ENCODE assay signal across 28 cellular contexts in genomic region chr6:70396163-70396562, GRCh38. TPM values are rescaled to one million over a fixed set of nuclear protein-coding genes. Genes with fewer than 3 reads are reported as not detected.
DNase-seq lines count a peak whose midpoint lies in the region; ATAC-seq, FAIRE-seq and TF ChIP-seq lines count a peak whose summit lies in the region.
"Had no signal": no experiment of that assay in that cellular context is flagged by ENCODE, and none has a peak within 500 bp of the region (broad histone marks: within the 10 kb centered on the region; RNA-seq: fewer than 3 reads in every experiment).

No MANE protein-coding gene starts in this region.

- H3K27me3 ChIP-seq in esophagus squamous epithelium (no peaks in the 10 kb centered on the region), small intestine (ENCODE audit: control insufficient read depth in 2 of 2, insufficient read depth in 2 of 2, low read length in 2 of 2) (peaks cover 0 to 2% of the 10 kb centered on the region in 2 donors), GM23338 (ENCODE audit: insufficient read depth) (no peaks in the 10 kb centered on the region)
- H3K27me3 ChIP-seq: BLaER1, testis had no signal

- no peak overlapping the region for H3K4me3 Mint-ChIP-seq in Calu3 (ENCODE audit: low read depth, unreplicated experiment)
- no peak overlapping the region for H3K4me3 Mint-ChIP-seq in stimulated activated effector memory CD8-positive, alpha-beta T cell treated with anti-CD3 and anti-CD28 coated beads, Interleukin-12 subunit alpha, Interleukin-12 subunit beta, amount 100 ng/mL, for 72 hours
- no peak overlapping the region for H3K4me3 Mint-ChIP-seq in stimulated activated naive B cell treated with anti-CD40 and anti-IgM and Interleukin-4, amounts not matched to agents 10 μg/mL and 1 μg/mL and 100 μg/mL, for 72 hours
- H3K4me3 Mint-ChIP-seq in GM23338, result no peak overlapping the region
- H3K4me3 Mint-ChIP-seq: activated naive CD4-positive, alpha-beta T cell treated with anti-CD3 and anti-CD28 coated beads, Interleukin-2, amount 10 ng/mL, durations not matched to agents 7 days and 5 days; activated T-helper 1 cell treated with anti-CD3 and anti-CD28 coated beads, Interleukin-12 subunit alpha, Interleukin-12 subunit beta, Interleukin-2, Interleukin-4 antibody, amounts not matched to agents 30 ng/mL and 10 ng/mL and 1 ng/mL, durations not matched to agents 14 hours and 24 hours and 36 hours; T-helper 17 cell had no signal

- H3K4me2 ChIP-seq in GM23338, result no peak overlapping the region

- peak overlapping the region; percentile 90 for H3K27ac Mint-ChIP-seq in Calu3 (ENCODE audit: unreplicated experiment)
- H3K27ac Mint-ChIP-seq in stimulated activated effector memory CD8-positive, alpha-beta T cell treated with anti-CD3 and anti-CD28 coated beads, Interleukin-12 subunit alpha, Interleukin-12 subunit beta, amount 100 ng/mL, for 72 hours, result no peak overlapping the region
- no peak overlapping the region for H3K27ac Mint-ChIP-seq in stimulated activated naive B cell treated with anti-CD40 and anti-IgM and Interleukin-4, amounts not matched to agents 10 μg/mL and 1 μg/mL and 100 μg/mL, for 72 hours
- H3K27ac Mint-ChIP-seq in GM23338, result no peak overlapping the region
- H3K27ac Mint-ChIP-seq: activated naive CD4-positive, alpha-beta T cell treated with anti-CD3 and anti-CD28 coated beads, Interleukin-2, amount 10 ng/mL, durations not matched to agents 7 days and 5 days; activated T-helper 1 cell treated with anti-CD3 and anti-CD28 coated beads, Interleukin-12 subunit alpha, Interleukin-12 subunit beta, Interleukin-2, Interleukin-4 antibody, amounts not matched to agents 30 ng/mL and 10 ng/mL and 1 ng/mL, durations not matched to agents 14 hours and 24 hours and 36 hours; T-helper 17 cell had no signal

- H3K79me2 ChIP-seq in GM23338 (replicated peaks; ENCODE audit: insufficient read depth), result no peaks in the 10 kb centered on the region

- H3K4me3 ChIP-seq in esophagus squamous epithelium, result no peak overlapping the region
- H3K4me3 ChIP-seq in small intestine (ENCODE audit: low read depth in 1 of 2, low read length in 2 of 2), result no peak overlapping the region
- H3K4me3 ChIP-seq in GM23338, result no peak overlapping the region
- H3K4me3 ChIP-seq: BLaER1, testis had no signal

- no peak for ATAC-seq in stimulated activated effector memory CD8-positive, alpha-beta T cell treated with anti-CD3 and anti-CD28 coated beads, Interleukin-12 subunit alpha, Interleukin-12 subunit beta, amount 100 ng/mL, for 72 hours
- ATAC-seq in stimulated activated naive B cell treated with anti-CD40 and anti-IgM and Interleukin-4, amounts not matched to agents 10 μg/mL and 1 μg/mL and 100 μg/mL, for 72 hours (replicated peaks), result no peak
- no peak for ATAC-seq in GM23338
- ATAC-seq: activated CD4-positive, CD25-positive, alpha-beta regulatory T cell treated with anti-CD3 and anti-CD28 coated beads, Interleukin-2, amount 50 U/mL, for 24 hours; sciatic nerve; SK-N-SH treated with all-trans-retinoic acid at 6 μM for 48 hours; T-helper 17 cell had no signal

- FAIRE-seq in small intestine (lab: Jason Lieb, UNC), result no peak
- FAIRE-seq: H1 had no signal

- DNase-seq in Calu3 (no peak), OCI-M1 (lab: John Stamatoyannopoulos, UW) (peak; percentile 31), esophagus squamous epithelium (lab: John Stamatoyannopoulos, UW) (no peak), small intestine (peak; percentile 53), ACHN (no peak), GM23338 (ENCODE audit: low spot score) (no peak)
- DNase-seq in stimulated activated effector memory CD8-positive, alpha-beta T cell treated with anti-CD3 and anti-CD28 coated beads, Interleukin-12 subunit alpha, Interleukin-12 subunit beta, amount 100 ng/mL, for 72 hours (ENCODE audit: low spot score in 2 of 2), result no peak
- DNase-seq in stimulated activated naive B cell treated with anti-CD40 and anti-IgM and Interleukin-4, amounts not matched to agents 10 μg/mL and 1 μg/mL and 100 μg/mL, for 72 hours, result no peak
- DNase-seq: activated CD4-positive, alpha-beta T cell treated with anti-CD3 and anti-CD28 coated beads, Interleukin-2, amount 50 U/mL, for 48 hours; activated naive CD4-positive, alpha-beta T cell treated with anti-CD3 and anti-CD28 coated beads, Interleukin-2, amount 10 ng/mL, durations not matched to agents 7 days and 5 days; brain microvascular endothelial cell; head of caudate nucleus; kidney glomerular epithelial cell; NCI-H1092; NCI-H1930; NCI-H524 treated with DMSO at 0.1 percent for 48 hours; posterior cingulate gyrus; stimulated activated CD4-positive, alpha-beta T cell treated with anti-CD3 and anti-CD28 coated beads, Interleukin-15, amount 100 ng/mL, for 24 hours; stimulated activated naive CD4-positive, alpha-beta T cell treated with Interleukin-2 at 50 U/mL for 16 hours; T-helper 17 cell; testis had no signal

- H3K27me3 Mint-ChIP-seq in Calu3 (ENCODE audit: unreplicated experiment) (no peaks in the 10 kb centered on the region), GM23338 (ENCODE audit: insufficient read depth, low read depth, poor library complexity) (peaks cover 2% of the 10 kb centered on the region)
- H3K27me3 Mint-ChIP-seq in stimulated activated naive B cell treated with anti-CD40 and anti-IgM and Interleukin-4, amounts not matched to agents 10 μg/mL and 1 μg/mL and 100 μg/mL, for 72 hours, result peaks cover 30 to 42% of the 10 kb centered on the region in 2 donors

- H3K27ac ChIP-seq in esophagus squamous epithelium (peak overlapping the region; percentile 50 to 90 (median 80)), small intestine (ENCODE audit: low read depth in 1 of 2, low read length in 1 of 2) (no peak overlapping the region), GM23338 (ENCODE audit: low read depth) (no peak overlapping the region)
- H3K27ac ChIP-seq: BLaER1, brain microvascular endothelial cell, RWPE1, testis had no signal

- H3K9me3 Mint-ChIP-seq in Calu3 (ENCODE audit: low read depth, unreplicated experiment) (peaks cover 5% of the 10 kb centered on the region), GM23338 (no peaks in the 10 kb centered on the region)
- H3K9me3 Mint-ChIP-seq in stimulated activated effector memory CD8-positive, alpha-beta T cell treated with anti-CD3 and anti-CD28 coated beads, Interleukin-12 subunit alpha, Interleukin-12 subunit beta, amount 100 ng/mL, for 72 hours, result no peaks in the 10 kb centered on the region
- H3K9me3 Mint-ChIP-seq in stimulated activated naive B cell treated with anti-CD40 and anti-IgM and Interleukin-4, amounts not matched to agents 10 μg/mL and 1 μg/mL and 100 μg/mL, for 72 hours, result peaks cover 0 to 3% of the 10 kb centered on the region in 2 donors
- H3K9me3 Mint-ChIP-seq: activated naive CD4-positive, alpha-beta T cell treated with anti-CD3 and anti-CD28 coated beads, Interleukin-2, amount 10 ng/mL, durations not matched to agents 7 days and 5 days; activated T-helper 1 cell treated with anti-CD3 and anti-CD28 coated beads, Interleukin-12 subunit alpha, Interleukin-12 subunit beta, Interleukin-2, Interleukin-4 antibody, amounts not matched to agents 30 ng/mL and 10 ng/mL and 1 ng/mL, durations not matched to agents 14 hours and 24 hours and 36 hours had no signal

- H3K36me3 ChIP-seq in esophagus squamous epithelium (no peaks in the 10 kb centered on the region), small intestine (ENCODE audit: control insufficient read depth in 2 of 2, insufficient read depth in 2 of 2, low read length in 2 of 2) (peaks cover 0 to 3% of the 10 kb centered on the region in 2 donors), GM23338 (ENCODE audit: insufficient read depth) (no peaks in the 10 kb centered on the region)
- H3K36me3 ChIP-seq: BLaER1, brain microvascular endothelial cell had no signal

- no peak overlapping the region for H2AFZ ChIP-seq in GM23338

- no peaks in the 10 kb centered on the region for H3F3A ChIP-seq in GM23338 (replicated peaks; ENCODE audit: low read depth)

- in situ Hi-C loops in ACHN (cut with HindIII; ENCODE audit: low pct_ligation_motif_present, low pct_unique_long_range_greater_than_20kb, low sequenced_read_pairs), result no loop called here

- no peaks in the 10 kb centered on the region for H4K20me1 ChIP-seq in GM23338 (replicated peaks; ENCODE audit: insufficient read depth)
- H4K20me1 ChIP-seq: BLaER1 had no signal

- H3K4me1 ChIP-seq in esophagus squamous epithelium (peaks cover 0 to 54% (median 23%) of the 10 kb centered on the region in 3 donors), small intestine (ENCODE audit: control insufficient read depth in 2 of 2, insufficient read depth in 1 of 2, low read depth in 1 of 2, low read length in 1 of 2) (peaks cover 3 to 4% of the 10 kb centered on the region in 2 donors), GM23338 (ENCODE audit: insufficient read depth) (peaks cover 6% of the 10 kb centered on the region; the same call in 1 of the 2 replicates)
- H3K4me1 ChIP-seq: testis had no signal

- BruUV-seq in Calu3 (replicated peaks; lab: Mats Ljungman, UMichigan), result no TSS peak

- 33 to 55% methylated on average over 1 of the region's 1 CpG for WGBS in esophagus squamous epithelium, 2 donors
- WGBS in small intestine, 3 donors, result 19 to 50% (median 48%) methylated on average over 1 of the region's 1 CpG

- TF ChIP-seq CTCF in Calu3 (IDR thresholded peaks at IDR 0.05; ENCODE audit: unreplicated experiment), result no peak
- TF ChIP-seq CTCF in esophagus squamous epithelium (IDR thresholded peaks at IDR 0.05), result no peak
- no peak for TF ChIP-seq CTCF in GM23338 (conservative IDR thresholded peaks at IDR 0.05; ENCODE audit: low read depth in 2 of 2)

- H3K9me2 ChIP-seq in GM23338 (ENCODE audit: insufficient read depth), result no peaks in the 10 kb centered on the region

- H3K4me1 Mint-ChIP-seq in Calu3 (ENCODE audit: low read depth, unreplicated experiment), result peaks cover 64% of the 10 kb centered on the region
- H3K4me1 Mint-ChIP-seq in stimulated activated effector memory CD8-positive, alpha-beta T cell treated with anti-CD3 and anti-CD28 coated beads, Interleukin-12 subunit alpha, Interleukin-12 subunit beta, amount 100 ng/mL, for 72 hours, result no peaks in the 10 kb centered on the region
- no peaks in the 10 kb centered on the region for H3K4me1 Mint-ChIP-seq in stimulated activated naive B cell treated with anti-CD40 and anti-IgM and Interleukin-4, amounts not matched to agents 10 μg/mL and 1 μg/mL and 100 μg/mL, for 72 hours
- H3K4me1 Mint-ChIP-seq in GM23338, result peaks cover 16% of the 10 kb centered on the region
- H3K4me1 Mint-ChIP-seq: activated naive CD4-positive, alpha-beta T cell treated with anti-CD3 and anti-CD28 coated beads, Interleukin-2, amount 10 ng/mL, durations not matched to agents 7 days and 5 days; T-helper 17 cell had no signal

- H3K9me3 ChIP-seq in esophagus squamous epithelium (no peaks in the 10 kb centered on the region), small intestine (ENCODE audit: control insufficient read depth, low read depth) (no peaks in the 10 kb centered on the region)
- H3K9me3 ChIP-seq: BLaER1, testis had no signal

- intact Hi-C loops in Calu3 (cut with micrococcal nuclease; ENCODE audit: unreplicated experiment), result no loop called here
- intact Hi-C loops in esophagus squamous epithelium (cut with DNase I), result no loop called here

- H3K36me3 Mint-ChIP-seq in Calu3 (ENCODE audit: insufficient read depth, unreplicated experiment) (peaks cover 20% of the 10 kb centered on the region), GM23338 (ENCODE audit: low read depth) (no peaks in the 10 kb centered on the region)
- no peaks in the 10 kb centered on the region for H3K36me3 Mint-ChIP-seq in stimulated activated effector memory CD8-positive, alpha-beta T cell treated with anti-CD3 and anti-CD28 coated beads, Interleukin-12 subunit alpha, Interleukin-12 subunit beta, amount 100 ng/mL, for 72 hours
- H3K36me3 Mint-ChIP-seq in stimulated activated naive B cell treated with anti-CD40 and anti-IgM and Interleukin-4, amounts not matched to agents 10 μg/mL and 1 μg/mL and 100 μg/mL, for 72 hours, result no peaks in the 10 kb centered on the region
- H3K36me3 Mint-ChIP-seq: activated naive CD4-positive, alpha-beta T cell treated with anti-CD3 and anti-CD28 coated beads, Interleukin-2, amount 10 ng/mL, durations not matched to agents 7 days and 5 days had no signal

- CTCF ChIA-PET in Calu3 (lab: Charles Lee), result no interaction called here

- no peak for TF ChIP-seq POLR2A in esophagus squamous epithelium (IDR thresholded peaks at IDR 0.05)

RNA-seq across cellular contexts. Expression of gene FAM135A, which starts 17.1 kb away (rescaled TPM):
- total RNA-seq in Calu3 (2022) (83.2 and 89.2 TPM in 2 replicates), esophagus squamous epithelium (100 to 1,000 TPM in 3 of 4 donors, 10 to 100 TPM in 1; 81.4 to 142 (median 120) TPM)
- polyA plus RNA-seq in small intestine (10 to 100 TPM; 17.4 to 48.8 (median 34.9) TPM), GM23338 (2016; fragmentation: Nextera tagmentation; extraction: Ambion mirVana) (24.8 and 35.2 TPM in 2 replicates)
- total RNA-seq in GM23338 (2014; rRNA removed; shearing (Covaris generic)), result 65.8 and 68.7 TPM in 2 replicates

Comparison
In these comparisons a context has a peak if more than half of its experiments do, and no peak if none do; other contexts are left out.
1. DNase-seq: peak in OCI-M1 (single experiment) and small intestine (single experiment); none in Calu3 (single experiment), esophagus squamous epithelium (single experiment), ACHN (single experiment), stimulated activated effector memory CD8-positive, alpha-beta T cell treated with anti-CD3 and anti-CD28 coated beads, Interleukin-12 subunit alpha, Interleukin-12 subunit beta, amount 100 ng/mL, for 72 hours (0 of 2), stimulated activated naive B cell treated with anti-CD40 and anti-IgM and Interleukin-4, amounts not matched to agents 10 μg/mL and 1 μg/mL and 100 μg/mL, for 72 hours (single experiment) and GM23338 (single experiment).
2. H3K27ac ChIP-seq: peak in esophagus squamous epithelium (4 of 4); none in small intestine (0 of 2) and GM23338 (single experiment).